1 cellular context compared by ENCODE assay signal in the genomic region with DNA sequence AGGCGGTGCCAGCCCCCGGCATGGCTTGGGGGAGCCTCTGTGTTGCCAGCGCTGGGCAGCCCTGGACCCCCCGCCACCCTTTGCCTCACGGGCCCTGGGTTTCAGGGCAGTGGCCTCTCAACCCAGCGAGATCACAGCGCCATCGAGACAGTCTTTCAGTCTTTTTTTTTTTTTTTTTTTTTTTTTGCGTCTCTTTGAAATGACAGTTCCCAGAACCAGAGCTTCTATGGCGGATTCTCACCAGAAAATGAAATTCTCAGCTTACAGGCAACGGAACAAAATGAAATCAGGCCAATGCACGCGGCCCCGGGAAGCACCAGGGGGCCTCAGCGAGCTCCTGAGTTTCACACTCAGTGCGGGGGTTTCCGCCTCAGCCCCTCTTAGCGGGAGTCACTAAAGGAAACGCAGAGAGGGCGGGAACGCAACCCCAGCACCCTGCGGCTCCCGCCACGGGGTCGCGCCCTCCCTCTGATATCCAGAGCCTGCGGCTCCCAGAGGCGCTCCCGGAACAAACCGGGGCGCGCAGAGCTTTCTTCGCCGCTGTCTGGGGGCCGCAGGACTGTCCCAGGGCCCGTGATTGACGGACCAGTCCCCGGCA.
TF ChIP-seq lines count a peak whose summit lies in the region.

No MANE protein-coding gene starts in this region.

TF ChIP-seq in neural cell, 6 proteins besides CTCF, POLR2A, EP300 and RAD21 (continued from another document):
- TF ChIP-seq TAF1 (IDR thresholded peaks at IDR 0.05; ENCODE audit: low read depth) = no peak
